9 cellular contexts compared by ENCODE assay signal in genomic region chr17:17423656-17424055, GRCh38.
"Had no signal": no experiment of that assay in that cellular context is flagged by ENCODE, and none has a peak within 500 bp of the region (broad histone marks: within the 10 kb centered on the region; RNA-seq: fewer than 3 reads in every experiment).

No MANE protein-coding gene starts in this region.

- DNase-seq: H9, HCEC 1CT, IMR-90, KG1 had no signal

- FAIRE-seq: H1, H54, K562 had no signal

- H2AFZ ChIP-seq: GM23338 had no signal

- H3K4me1 Mint-ChIP-seq: GM23338, H9 had no signal

- H3K4me3 ChIP-seq: GM23338, K562 had no signal

- H3K4me2 ChIP-seq: GM23338 had no signal

- H3K27ac Mint-ChIP-seq: GM23338, H9 had no signal

- H3K4me3 Mint-ChIP-seq: GM23338, H9 had no signal

- H3K27ac ChIP-seq: HL-60 had no signal
